ENCODE assay signal across 9 cellular contexts in genomic region chr5:139657363-139658321, GRCh38. TPM values are rescaled to one million over a fixed set of nuclear protein-coding genes. Genes with fewer than 3 reads are reported as not detected.
DNase-seq lines count a peak whose midpoint lies in the region; ATAC-seq, FAIRE-seq and TF ChIP-seq lines count a peak whose summit lies in the region.
"Had no signal": no experiment of that assay in that cellular context is flagged by ENCODE, and none has a peak within 500 bp of the region (broad histone marks: within the 10 kb centered on the region; RNA-seq: fewer than 3 reads in every experiment).

No MANE protein-coding gene starts in this region.

- ATAC-seq in natural killer cell treated with Interleukin-12 subunit alpha and Interleukin-12 subunit beta and Interleukin-15 and Interleukin-18, amount 100 ng/mL, for 72 hours = no peak
- no peak for ATAC-seq in GM21423 (IDR thresholded peaks at IDR 0.05; ENCODE audit: unreplicated experiment)

- H3K4me3 ChIP-seq in AG04450 (ENCODE audit: low read depth, low read length) (no peak overlapping the region), colonic mucosa (no peak overlapping the region)

- no peaks in the 10 kb centered on the region for H3K36me3 Mint-ChIP-seq in natural killer cell treated with Interleukin-12 subunit alpha and Interleukin-12 subunit beta and Interleukin-15 and Interleukin-18, amount 100 ng/mL, for 72 hours

- no peaks in the 10 kb centered on the region for H3K9me3 Mint-ChIP-seq in natural killer cell treated with Interleukin-12 subunit alpha and Interleukin-12 subunit beta and Interleukin-15 and Interleukin-18, amount 100 ng/mL, for 72 hours

- intact Hi-C loops in colonic mucosa (cut with DNase I) = no loop called here

- CTCF ChIA-PET in AG04450 (lab: Charles Lee) = no interaction called here

- no peak for FAIRE-seq in frontal cortex (lab: Jason Lieb, UNC)

- H3K4me1 ChIP-seq in colonic mucosa = peaks cover 26% of the 10 kb centered on the region

- H3K9me3 ChIP-seq in AG04450 (ENCODE audit: control insufficient read depth, insufficient read depth, low read length) (no peaks in the 10 kb centered on the region; the same call in 1 of the 2 replicates), colonic mucosa (no peaks in the 10 kb centered on the region)

- peak overlapping the region; percentile 60 for H3K4me3 Mint-ChIP-seq in natural killer cell treated with Interleukin-12 subunit alpha and Interleukin-12 subunit beta and Interleukin-15 and Interleukin-18, amount 100 ng/mL, for 72 hours

- peak overlapping the region; percentile 82 to 90 for H3K27ac Mint-ChIP-seq in natural killer cell treated with Interleukin-12 subunit alpha and Interleukin-12 subunit beta and Interleukin-15 and Interleukin-18, amount 100 ng/mL, for 72 hours

- no peak for TF ChIP-seq CTCF in AG04450 (IDR thresholded peaks at IDR 0.05; ENCODE audit: low read depth, low read length)
- TF ChIP-seq CTCF in colonic mucosa (IDR thresholded peaks at IDR 0.05) = no peak

- H3K4me1 Mint-ChIP-seq in natural killer cell treated with Interleukin-12 subunit alpha and Interleukin-12 subunit beta and Interleukin-15 and Interleukin-18, amount 100 ng/mL, for 72 hours (ENCODE audit: low read depth in 2 of 2) = peaks cover 58 to 69% of the 10 kb centered on the region in 2 donors

- peak overlapping the region; percentile 65 for H3K27ac ChIP-seq in AG04450 (ENCODE audit: low read depth, low read length)
- H3K27ac ChIP-seq in colonic mucosa = peak overlapping the region; percentile 81

- H3K27me3 Mint-ChIP-seq in natural killer cell treated with Interleukin-12 subunit alpha and Interleukin-12 subunit beta and Interleukin-15 and Interleukin-18, amount 100 ng/mL, for 72 hours = no peaks in the 10 kb centered on the region

- no peaks in the 10 kb centered on the region for H3K36me3 ChIP-seq in colonic mucosa

- H3K9ac ChIP-seq in colonic mucosa (ENCODE audit: low read depth in 2 of 2, low read length in 2 of 2) = peak overlapping the region in 1 of 2 donors; percentile 29

- no peak for DNase-seq in AG04450 (ENCODE audit: low read depth, low spot score)
- DNase-seq in LHCN-M2 (ENCODE audit: low read depth) = peak; percentile 74
- DNase-seq in colonic mucosa = no peak
- no peak for DNase-seq in natural killer cell treated with Interleukin-12 subunit alpha and Interleukin-12 subunit beta and Interleukin-15 and Interleukin-18, amount 100 ng/mL, for 72 hours (ENCODE audit: low spot score)
- DNase-seq in NAMALWA (ENCODE audit: low spot score) = no peak
- DNase-seq in NCI-H128 (lab: John Stamatoyannopoulos, UW; ENCODE audit: unreplicated experiment) = no peak
- no peak for DNase-seq in frontal cortex (ENCODE audit: low spot score in 2 of 2)
- DNase-seq: NCI-H526 treated with DMSO at 0.1 percent for 48 hours had no signal

- POLR2A ChIA-PET in AG04450 (lab: Yijun Ruan, JAX) = interaction anchor here (2.3 kb wide), 1 partner anchor 10 kb away, joined by 6 read pairs; the partner anchor contains the start of gene CXXC5

- no peaks in the 10 kb centered on the region for H3K27me3 ChIP-seq in AG04450 (ENCODE audit: control insufficient read depth, insufficient read depth, low read length)
- no peaks in the 10 kb centered on the region for H3K27me3 ChIP-seq in colonic mucosa

RNA-seq across cellular contexts. Expression of gene CXXC5, which starts 9.5 kb away (rescaled TPM):
- polyA plus RNA-seq in AG04450 (2011; rRNA removed) = 21.3 and 21.5 TPM in 2 replicates
- 10.1 and 13.0 TPM in 2 replicates for polyA minus RNA-seq in AG04450 (2011; rRNA and poly(A)+ RNA removed)
- total RNA-seq in LHCN-M2 (2014; rRNA removed) (240 and 264 TPM in 2 replicates), colonic mucosa (10 to 100 TPM; 32.3 to 40.4 TPM), frontal cortex (38.7 TPM)
- polyA plus RNA-seq in LHCN-M2 (2012) = 111 TPM
- total RNA-seq in natural killer cell treated with Interleukin-12 subunit alpha and Interleukin-12 subunit beta and Interleukin-15 and Interleukin-18, amount 100 ng/mL, for 72 hours = 1 to 10 TPM; 4.7 to 9.0 TPM
